Comparison of ENCODE assay signal across 22 cellular contexts in genomic region chrX:15437724-15438123, GRCh38. TPM values are rescaled to one million over a fixed set of nuclear protein-coding genes. Genes with fewer than 3 reads are reported as not detected.
"Had no signal": no experiment of that assay in that cellular context is flagged by ENCODE, and none has a peak within 500 bp of the region (broad histone marks: within the 10 kb centered on the region; RNA-seq: fewer than 3 reads in every experiment).

No MANE protein-coding gene starts in this region.

- ATAC-seq: activated CD4-positive, alpha-beta T cell treated with anti-CD3 and anti-CD28 coated beads for 36 hours; naive thymus-derived CD8-positive, alpha-beta T cell; WTC11 had no signal

- H3K4me3 ChIP-seq: dorsolateral prefrontal cortex, prostate gland, right atrium auricular region, suprapubic skin, transverse colon, uterus had no signal

- H3K9me3 ChIP-seq: prostate gland, right atrium auricular region, suprapubic skin, transverse colon, uterus had no signal

- H3K27me3 ChIP-seq: right atrium auricular region, suprapubic skin, transverse colon, uterus had no signal

- H3K4me1 ChIP-seq: prostate gland, right atrium auricular region, suprapubic skin, transverse colon, uterus had no signal

- H3K36me3 ChIP-seq: prostate gland, right atrium auricular region, suprapubic skin, transverse colon, uterus had no signal

- DNase-seq: activated CD4-positive, alpha-beta T cell treated with anti-CD3 and anti-CD28 coated beads for 36 hours; activated CD4-positive, alpha-beta T cell treated with anti-CD3 and anti-CD28 coated beads, Interleukin-2, amount 50 U/mL, for 48 hours; activated gamma-delta T cell treated with Interleukin-2 at 50 U/mL for 16 hours; amniotic stem cell; caudate nucleus; dorsolateral prefrontal cortex; endodermal cell; glutamatergic neuron; mesendoderm; naive thymus-derived CD8-positive, alpha-beta T cell; small intestine; stimulated activated CD4-positive, alpha-beta T cell treated with anti-CD3 and anti-CD28 coated beads, Interleukin-15, amount 100 ng/mL, for 24 hours; stimulated activated CD4-positive, alpha-beta T cell treated with anti-CD3 and anti-CD28 coated beads, Interleukin-2, amount 100 ng/mL, for 48 hours; transverse colon; uterus had no signal

- FAIRE-seq: small intestine had no signal

- H3K27ac ChIP-seq: dorsolateral prefrontal cortex, prostate gland, right atrium auricular region, suprapubic skin, transverse colon, uterus had no signal

RNA-seq across cellular contexts. Expression of gene VEGFD, which starts 53.5 kb away (rescaled TPM):
- total RNA-seq: activated CD4-positive, alpha-beta T cell treated with anti-CD3 and anti-CD28 coated beads for 36 hours; activated T-helper 1 cell treated with anti-CD3 and anti-CD28 coated beads, Interleukin-12 subunit alpha, Interleukin-12 subunit beta, Interleukin-2, Interleukin-4 antibody, amounts not matched to agents 30 ng/mL and 10 ng/mL and 1 ng/mL, durations not matched to agents 14 hours and 24 hours and 36 hours; epithelial cell of proximal tubule; kidney epithelial cell; naive thymus-derived CD8-positive, alpha-beta T cell; WTC11 had no signal
- polyA plus RNA-seq: naive thymus-derived CD8-positive, alpha-beta T cell had no signal

RNA-seq across cellular contexts. Expression of gene PIR, which starts 55.4 kb away (rescaled TPM):
- polyA plus RNA-seq: naive thymus-derived CD8-positive, alpha-beta T cell had no signal
